ENCODE assay signal across 1 cellular context in the genomic region with DNA sequence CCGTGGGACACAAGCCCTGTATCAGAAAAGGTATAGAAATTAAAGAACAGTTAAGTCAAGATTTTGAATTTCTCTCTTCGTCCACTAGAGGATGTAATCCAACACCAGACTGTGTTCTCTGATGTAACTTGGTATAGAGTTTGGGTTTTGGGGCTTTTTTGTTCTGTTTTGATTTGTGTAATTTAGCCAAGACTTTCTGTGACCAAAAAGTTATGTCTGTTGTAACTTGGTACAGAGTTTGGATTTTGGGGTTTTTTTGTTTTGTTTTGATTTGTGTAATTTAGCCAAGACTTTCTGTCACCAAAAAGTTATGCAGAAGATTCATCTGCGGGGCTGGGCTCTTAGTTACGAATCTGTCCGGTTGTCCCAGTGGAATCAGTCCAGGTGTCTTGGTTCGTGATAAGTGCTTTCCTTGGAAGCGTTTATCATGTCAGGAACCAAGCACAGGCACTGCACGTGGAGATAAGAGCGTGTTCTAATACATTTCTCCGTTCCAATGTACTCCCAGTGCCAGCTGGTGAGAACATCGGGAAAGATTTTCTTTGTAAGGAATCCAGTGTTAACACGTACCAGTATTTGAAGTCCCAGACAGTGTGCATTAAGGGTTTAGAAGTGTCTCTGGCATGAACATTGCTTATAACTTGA.
TF ChIP-seq lines count a peak whose summit lies in the region.

No MANE protein-coding gene starts in this region.

TF ChIP-seq in endothelial cell of umbilical vein, 7 proteins besides CTCF, POLR2A, EP300 and RAD21 (continued from another document):
- no peak for TF ChIP-seq FOS (IDR thresholded peaks at IDR 0.05; ENCODE audit: borderline replicate concordance, insufficient read depth, low read length)
- TF ChIP-seq, protein P1, sequence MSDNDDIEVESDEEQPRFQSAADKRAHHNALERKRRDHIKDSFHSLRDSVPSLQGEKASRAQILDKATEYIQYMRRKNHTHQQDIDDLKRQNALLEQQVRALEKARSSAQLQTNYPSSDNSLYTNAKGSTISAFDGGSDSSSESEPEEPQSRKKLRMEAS (IDR thresholded peaks at IDR 0.05; ENCODE audit: insufficient read depth, insufficient read length), result no peak
- no peak for TF ChIP-seq GATA2 (IDR thresholded peaks at IDR 0.05; ENCODE audit: insufficient read depth, insufficient read length, low read depth, low read length)
- TF ChIP-seq EZH2 (IDR thresholded peaks at IDR 0.05; ENCODE audit: borderline replicate concordance, low read depth, low read length, severe bottlenecking), result no peak
- TF ChIP-seq POLR2AphosphoS5 (IDR thresholded peaks at IDR 0.05; ENCODE audit: insufficient read depth, low read depth, low read length), result no peak
- no peak for TF ChIP-seq MYC (IDR thresholded peaks at IDR 0.05; ENCODE audit: low read depth, low read length)
